In the genomic region with DNA sequence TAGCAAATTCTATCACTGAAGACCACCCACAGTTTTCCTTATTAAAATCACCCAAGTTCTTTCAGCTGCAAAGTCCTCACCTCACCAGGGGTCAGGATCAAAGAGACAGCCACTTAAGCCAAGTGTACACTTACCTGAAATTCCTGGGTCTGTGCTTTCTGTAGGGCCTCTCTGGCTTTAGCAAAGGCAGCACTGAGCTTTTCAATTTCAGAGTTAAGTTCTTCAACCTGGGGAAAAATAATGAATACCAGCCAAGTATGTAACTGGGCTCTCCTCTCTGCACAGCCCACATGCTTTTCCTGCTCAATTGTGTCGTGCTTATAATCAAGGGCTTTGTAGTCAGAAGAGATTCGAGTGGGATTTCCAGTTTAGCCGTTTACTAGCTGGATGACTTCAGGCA, we compare ENCODE assay signal across 1 cellular context.
TF ChIP-seq lines count a peak whose summit lies in the region.

No MANE protein-coding gene starts in this region.

TF ChIP-seq in GM23338, 12 proteins besides CTCF, POLR2A, EP300 and RAD21 (continued from another document):
- TF ChIP-seq, protein P1, sequence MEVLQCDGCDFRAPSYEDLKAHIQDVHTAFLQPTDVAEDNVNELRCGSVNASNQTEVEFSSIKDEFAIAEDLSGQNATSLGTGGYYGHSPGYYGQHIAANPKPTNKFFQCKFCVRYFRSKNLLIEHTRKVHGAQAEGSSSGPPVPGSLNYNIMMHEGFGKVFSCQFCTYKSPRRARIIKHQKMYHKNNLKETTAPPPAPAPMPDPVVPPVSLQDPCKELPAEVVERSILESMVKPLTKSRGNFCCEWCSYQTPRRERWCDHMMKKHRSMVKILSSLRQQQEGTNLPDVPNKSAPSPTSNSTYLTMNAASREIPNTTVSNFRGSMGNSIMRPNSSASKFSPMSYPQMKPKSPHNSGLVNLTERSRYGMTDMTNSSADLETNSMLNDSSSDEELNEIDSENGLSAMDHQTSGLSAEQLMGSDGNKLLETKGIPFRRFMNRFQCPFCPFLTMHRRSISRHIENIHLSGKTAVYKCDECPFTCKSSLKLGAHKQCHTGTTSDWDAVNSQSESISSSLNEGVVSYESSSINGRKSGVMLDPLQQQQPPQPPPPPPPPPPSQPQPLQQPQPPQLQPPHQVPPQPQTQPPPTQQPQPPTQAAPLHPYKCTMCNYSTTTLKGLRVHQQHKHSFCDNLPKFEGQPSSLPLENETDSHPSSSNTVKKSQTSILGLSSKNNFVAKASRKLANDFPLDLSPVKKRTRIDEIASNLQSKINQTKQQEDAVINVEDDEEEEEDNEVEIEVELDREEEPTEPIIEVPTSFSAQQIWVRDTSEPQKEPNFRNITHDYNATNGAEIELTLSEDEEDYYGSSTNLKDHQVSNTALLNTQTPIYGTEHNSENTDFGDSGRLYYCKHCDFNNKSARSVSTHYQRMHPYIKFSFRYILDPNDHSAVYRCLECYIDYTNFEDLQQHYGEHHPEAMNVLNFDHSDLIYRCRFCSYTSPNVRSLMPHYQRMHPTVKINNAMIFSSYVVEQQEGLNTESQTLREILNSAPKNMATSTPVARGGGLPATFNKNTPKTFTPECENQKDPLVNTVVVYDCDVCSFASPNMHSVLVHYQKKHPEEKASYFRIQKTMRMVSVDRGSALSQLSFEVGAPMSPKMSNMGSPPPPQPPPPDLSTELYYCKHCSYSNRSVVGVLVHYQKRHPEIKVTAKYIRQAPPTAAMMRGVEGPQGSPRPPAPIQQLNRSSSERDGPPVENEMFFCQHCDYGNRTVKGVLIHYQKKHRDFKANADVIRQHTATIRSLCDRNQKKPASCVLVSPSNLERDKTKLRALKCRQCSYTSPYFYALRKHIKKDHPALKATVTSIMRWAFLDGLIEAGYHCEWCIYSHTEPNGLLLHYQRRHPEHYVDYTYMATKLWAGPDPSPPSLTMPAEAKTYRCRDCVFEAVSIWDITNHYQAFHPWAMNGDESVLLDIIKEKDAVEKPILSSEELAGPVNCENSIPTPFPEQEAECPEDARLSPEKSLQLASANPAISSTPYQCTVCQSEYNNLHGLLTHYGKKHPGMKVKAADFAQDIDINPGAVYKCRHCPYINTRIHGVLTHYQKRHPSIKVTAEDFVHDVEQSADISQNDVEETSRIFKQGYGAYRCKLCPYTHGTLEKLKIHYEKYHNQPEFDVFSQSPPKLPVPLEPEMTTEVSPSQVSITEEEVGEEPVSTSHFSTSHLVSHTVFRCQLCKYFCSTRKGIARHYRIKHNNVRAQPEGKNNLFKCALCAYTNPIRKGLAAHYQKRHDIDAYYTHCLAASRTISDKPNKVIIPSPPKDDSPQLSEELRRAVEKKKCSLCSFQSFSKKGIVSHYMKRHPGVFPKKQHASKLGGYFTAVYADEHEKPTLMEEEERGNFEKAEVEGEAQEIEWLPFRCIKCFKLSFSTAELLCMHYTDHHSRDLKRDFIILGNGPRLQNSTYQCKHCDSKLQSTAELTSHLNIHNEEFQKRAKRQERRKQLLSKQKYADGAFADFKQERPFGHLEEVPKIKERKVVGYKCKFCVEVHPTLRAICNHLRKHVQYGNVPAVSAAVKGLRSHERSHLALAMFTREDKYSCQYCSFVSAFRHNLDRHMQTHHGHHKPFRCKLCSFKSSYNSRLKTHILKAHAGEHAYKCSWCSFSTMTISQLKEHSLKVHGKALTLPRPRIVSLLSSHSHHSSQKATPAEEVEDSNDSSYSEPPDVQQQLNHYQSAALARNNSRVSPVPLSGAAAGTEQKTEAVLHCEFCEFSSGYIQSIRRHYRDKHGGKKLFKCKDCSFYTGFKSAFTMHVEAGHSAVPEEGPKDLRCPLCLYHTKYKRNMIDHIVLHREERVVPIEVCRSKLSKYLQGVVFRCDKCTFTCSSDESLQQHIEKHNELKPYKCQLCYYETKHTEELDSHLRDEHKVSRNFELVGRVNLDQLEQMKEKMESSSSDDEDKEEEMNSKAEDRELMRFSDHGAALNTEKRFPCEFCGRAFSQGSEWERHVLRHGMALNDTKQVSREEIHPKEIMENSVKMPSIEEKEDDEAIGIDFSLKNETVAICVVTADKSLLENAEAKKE (CRISPR knock-in tag; IDR thresholded peaks at IDR 0.05): no peak
- TF ChIP-seq EZH2phosphoT487 (IDR thresholded peaks at IDR 0.05; ENCODE audit: unreplicated experiment): no peak
- no peak for TF ChIP-seq ZNF331 (CRISPR knock-in tag; IDR thresholded peaks at IDR 0.05; ENCODE audit: low read depth)
- TF ChIP-seq NANOG (IDR thresholded peaks at IDR 0.05; ENCODE audit: borderline replicate concordance): no peak
- TF ChIP-seq, protein P2, sequence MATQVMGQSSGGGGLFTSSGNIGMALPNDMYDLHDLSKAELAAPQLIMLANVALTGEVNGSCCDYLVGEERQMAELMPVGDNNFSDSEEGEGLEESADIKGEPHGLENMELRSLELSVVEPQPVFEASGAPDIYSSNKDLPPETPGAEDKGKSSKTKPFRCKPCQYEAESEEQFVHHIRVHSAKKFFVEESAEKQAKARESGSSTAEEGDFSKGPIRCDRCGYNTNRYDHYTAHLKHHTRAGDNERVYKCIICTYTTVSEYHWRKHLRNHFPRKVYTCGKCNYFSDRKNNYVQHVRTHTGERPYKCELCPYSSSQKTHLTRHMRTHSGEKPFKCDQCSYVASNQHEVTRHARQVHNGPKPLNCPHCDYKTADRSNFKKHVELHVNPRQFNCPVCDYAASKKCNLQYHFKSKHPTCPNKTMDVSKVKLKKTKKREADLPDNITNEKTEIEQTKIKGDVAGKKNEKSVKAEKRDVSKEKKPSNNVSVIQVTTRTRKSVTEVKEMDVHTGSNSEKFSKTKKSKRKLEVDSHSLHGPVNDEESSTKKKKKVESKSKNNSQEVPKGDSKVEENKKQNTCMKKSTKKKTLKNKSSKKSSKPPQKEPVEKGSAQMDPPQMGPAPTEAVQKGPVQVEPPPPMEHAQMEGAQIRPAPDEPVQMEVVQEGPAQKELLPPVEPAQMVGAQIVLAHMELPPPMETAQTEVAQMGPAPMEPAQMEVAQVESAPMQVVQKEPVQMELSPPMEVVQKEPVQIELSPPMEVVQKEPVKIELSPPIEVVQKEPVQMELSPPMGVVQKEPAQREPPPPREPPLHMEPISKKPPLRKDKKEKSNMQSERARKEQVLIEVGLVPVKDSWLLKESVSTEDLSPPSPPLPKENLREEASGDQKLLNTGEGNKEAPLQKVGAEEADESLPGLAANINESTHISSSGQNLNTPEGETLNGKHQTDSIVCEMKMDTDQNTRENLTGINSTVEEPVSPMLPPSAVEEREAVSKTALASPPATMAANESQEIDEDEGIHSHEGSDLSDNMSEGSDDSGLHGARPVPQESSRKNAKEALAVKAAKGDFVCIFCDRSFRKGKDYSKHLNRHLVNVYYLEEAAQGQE (IDR thresholded peaks at IDR 0.05; ENCODE audit: unreplicated experiment): no peak
- TF ChIP-seq, protein P3, sequence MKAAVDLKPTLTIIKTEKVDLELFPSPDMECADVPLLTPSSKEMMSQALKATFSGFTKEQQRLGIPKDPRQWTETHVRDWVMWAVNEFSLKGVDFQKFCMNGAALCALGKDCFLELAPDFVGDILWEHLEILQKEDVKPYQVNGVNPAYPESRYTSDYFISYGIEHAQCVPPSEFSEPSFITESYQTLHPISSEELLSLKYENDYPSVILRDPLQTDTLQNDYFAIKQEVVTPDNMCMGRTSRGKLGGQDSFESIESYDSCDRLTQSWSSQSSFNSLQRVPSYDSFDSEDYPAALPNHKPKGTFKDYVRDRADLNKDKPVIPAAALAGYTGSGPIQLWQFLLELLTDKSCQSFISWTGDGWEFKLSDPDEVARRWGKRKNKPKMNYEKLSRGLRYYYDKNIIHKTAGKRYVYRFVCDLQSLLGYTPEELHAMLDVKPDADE (IDR thresholded peaks at IDR 0.05): no peak
